ENCODE assay signal across 22 cellular contexts in genomic region chr13:58908019-58908679, GRCh38.
"Had no signal": no experiment of that assay in that cellular context is flagged by ENCODE, and none has a peak within 500 bp of the region (broad histone marks: within the 10 kb centered on the region; RNA-seq: fewer than 3 reads in every experiment).

No MANE protein-coding gene starts in this region.

- H3K4me3 ChIP-seq: coronary artery, esophagus muscularis mucosa, sigmoid colon, smooth muscle cell, testis had no signal

- H3K4me2 ChIP-seq: smooth muscle cell had no signal

- H3K27ac ChIP-seq: coronary artery, esophagus muscularis mucosa, sigmoid colon, testis had no signal

- H3K36me3 ChIP-seq: esophagus muscularis mucosa, sigmoid colon had no signal

- FAIRE-seq: frontal cortex had no signal

- H3K27me3 ChIP-seq: esophagus muscularis mucosa, sigmoid colon, testis had no signal

- DNase-seq: activated B cell treated with CpG ODN at 0.5 μM for 24 hours; activated CD4-positive, alpha-beta T cell treated with anti-CD3 and anti-CD28 coated beads for 36 hours; activated CD4-positive, alpha-beta T cell treated with anti-CD3 and anti-CD28 coated beads, Interleukin-2, amount 50 U/mL, for 48 hours; activated gamma-delta T cell; activated naive CD4-positive, alpha-beta T cell treated with anti-CD3 and anti-CD28 coated beads, Interleukin-2, amount 50 U/mL, for 16 hours; activated naive CD8-positive, alpha-beta T cell treated with anti-CD3 and anti-CD28 coated beads, Interleukin-2, amount 50 U/mL, for 24 hours; cerebellar nuclear complex; hippocampal formation; left ventricle myocardium superior; mammary epithelial cell; midbrain; natural killer cell; retina; sigmoid colon; stimulated activated CD4-positive, alpha-beta T cell treated with anti-CD3 and anti-CD28 coated beads, Interleukin-15, amount 100 ng/mL, for 24 hours; testis; trophoblast cell had no signal

- H3K4me1 ChIP-seq: esophagus muscularis mucosa, sigmoid colon, testis had no signal

- H3K9me3 ChIP-seq: esophagus muscularis mucosa, sigmoid colon, testis had no signal

- ATAC-seq: activated CD4-positive, alpha-beta T cell treated with anti-CD3 and anti-CD28 coated beads for 36 hours; activated naive CD8-positive, alpha-beta T cell treated with anti-CD3 and anti-CD28 coated beads, Interleukin-2, amount 50 U/mL, for 24 hours; left ventricle myocardium superior; natural killer cell; stimulated activated memory B cell treated with anti-CD40 and anti-IgM and Interleukin-4, amounts not matched to agents 10 μg/mL and 1 μg/mL and 100 μg/mL, for 72 hours had no signal
